ENCODE assay signal across 8 cellular contexts in the genomic region with DNA sequence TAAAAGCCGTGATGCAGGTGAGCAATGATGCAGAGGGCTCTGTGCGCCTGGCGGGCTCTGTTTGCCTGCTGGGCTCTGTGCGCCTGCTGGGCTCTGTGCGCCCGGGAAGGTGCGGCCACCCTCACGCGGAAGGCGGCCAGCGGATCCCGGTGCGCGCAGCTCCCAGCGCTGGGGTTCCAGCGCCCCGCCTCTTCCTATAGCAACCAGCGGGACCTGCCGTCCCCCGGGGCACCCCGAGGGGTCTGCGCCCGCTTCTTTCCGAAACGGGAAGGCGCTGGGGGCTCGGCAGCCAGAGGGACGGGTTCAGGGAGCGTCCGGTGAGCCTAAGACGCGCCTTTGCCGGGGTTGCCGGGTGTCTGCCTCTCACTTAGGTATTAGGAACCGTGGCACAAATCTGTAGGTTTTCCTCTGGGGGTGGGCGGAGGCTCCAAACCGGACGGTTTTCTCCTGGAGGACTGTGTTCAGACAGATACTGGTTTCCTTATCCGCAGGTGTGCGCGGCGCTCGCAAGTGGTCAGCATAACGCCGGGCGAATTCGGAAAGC. TPM values are rescaled to one million over a fixed set of nuclear protein-coding genes. Genes with fewer than 3 reads are reported as not detected.
DNase-seq lines count a peak whose midpoint lies in the region; ATAC-seq and TF ChIP-seq lines count a peak whose summit lies in the region.

No MANE protein-coding gene starts in this region.

- POLR2A ChIA-PET in naive thymus-derived CD4-positive, alpha-beta T cell (lab: Charles Lee): interaction anchor here (0.6 to 2.1 kb wide), 3 partner anchors 7 to 135 kb away, joined by 3 to 7 read pairs (median 5); no protein-coding TSS in a partner anchor

- H3K9me3 ChIP-seq in SJSA1 (replicated peaks): no peaks in the 10 kb centered on the region
- no peaks in the 10 kb centered on the region for H3K9me3 ChIP-seq in naive thymus-derived CD4-positive, alpha-beta T cell (ENCODE audit: control insufficient read depth in 2 of 3, low read length in 3 of 3)

- no peak overlapping the region for H3K27ac Mint-ChIP-seq in naive thymus-derived CD4-positive, alpha-beta T cell

- peaks cover 24% of the 10 kb centered on the region for H3K36me3 ChIP-seq in SJSA1
- peaks cover 0 to 25% (median 0%) of the 10 kb centered on the region in 3 experiments for H3K36me3 ChIP-seq in naive thymus-derived CD4-positive, alpha-beta T cell (ENCODE audit: control insufficient read depth in 2 of 3, insufficient read depth in 3 of 3, low read length in 3 of 3)

- no peaks in the 10 kb centered on the region for H3K9me3 Mint-ChIP-seq in naive thymus-derived CD4-positive, alpha-beta T cell

- H3K27me3 ChIP-seq in SJSA1 (replicated peaks): no peaks in the 10 kb centered on the region
- no peaks in the 10 kb centered on the region for H3K27me3 ChIP-seq in naive thymus-derived CD4-positive, alpha-beta T cell (ENCODE audit: control insufficient read depth in 2 of 2, insufficient read depth in 2 of 2, low read length in 2 of 2)

- peaks cover 29% of the 10 kb centered on the region for H3K4me1 ChIP-seq in SJSA1 (replicated peaks)
- no peaks in the 10 kb centered on the region for H3K4me1 ChIP-seq in naive thymus-derived CD4-positive, alpha-beta T cell (ENCODE audit: control insufficient read depth in 2 of 2, insufficient read depth in 2 of 2, low read length in 2 of 2)

- CTCF ChIA-PET in naive thymus-derived CD4-positive, alpha-beta T cell (lab: Charles Lee): no interaction called here

- H3K27ac ChIP-seq in SJSA1: no peak overlapping the region
- no peak overlapping the region for H3K27ac ChIP-seq in naive thymus-derived CD4-positive, alpha-beta T cell (ENCODE audit: low read depth, low read length)

- peak overlapping the region; percentile 75 to 89 (median 84) for H3K4me3 Mint-ChIP-seq in naive thymus-derived CD4-positive, alpha-beta T cell

- no peak for TF ChIP-seq CTCF in epithelial cell of esophagus (IDR thresholded peaks at IDR 0.05; ENCODE audit: insufficient read depth, low read depth, low read length, missing control alignments)

- intact Hi-C loops in Right ventricle myocardium inferior (cut with DNase I) (no loop called here), cardiac septum (cut with DNase I) (no loop called here)
- intact Hi-C loops in naive thymus-derived CD4-positive, alpha-beta T cell (cut with micrococcal nuclease): no loop called here

- peaks cover 0 to 24% (median 9%) of the 10 kb centered on the region in 5 donors for H3K36me3 Mint-ChIP-seq in naive thymus-derived CD4-positive, alpha-beta T cell

- H3K4me1 Mint-ChIP-seq in naive thymus-derived CD4-positive, alpha-beta T cell: peaks cover 5 to 12% (median 8%) of the 10 kb centered on the region in 7 donors

- DNase-seq in Right ventricle myocardium inferior (ENCODE audit: missing footprints) (peak; percentile 53), cardiac septum (ENCODE audit: low spot score) (no peak), SJSA1 (ENCODE audit: low read depth in 1 of 2, low spot score in 2 of 2) (peak in 1 of 2 experiments; percentile 55), epithelial cell of esophagus (ENCODE audit: low read depth) (peak; percentile 65), NCI-H2029 (lab: John Stamatoyannopoulos, UW) (no peak), pons (ENCODE audit: low spot score) (no peak)
- peak in 1 of 9 donors; percentile 17 for DNase-seq in naive thymus-derived CD4-positive, alpha-beta T cell

- peaks cover 0 to 20% (median 0%) of the 10 kb centered on the region in 5 donors for H3K27me3 Mint-ChIP-seq in naive thymus-derived CD4-positive, alpha-beta T cell

- ATAC-seq in Right ventricle myocardium inferior: peak; percentile 7
- no peak for ATAC-seq in naive thymus-derived CD4-positive, alpha-beta T cell
- no peak for ATAC-seq in HG03460 (IDR thresholded peaks at IDR 0.05; ENCODE audit: unreplicated experiment)

- H3K4me3 ChIP-seq in SJSA1 (peak overlapping the region; percentile 51), epithelial cell of esophagus (ENCODE audit: low read length) (peak overlapping the region; percentile 60)
- peak overlapping the region; percentile 64 for H3K4me3 ChIP-seq in naive thymus-derived CD4-positive, alpha-beta T cell (ENCODE audit: low read length)

RNA-seq across cellular contexts. Expression of a gene that starts 31.8 kb away (rescaled TPM):
- total RNA-seq in Right ventricle myocardium inferior: 57.8 TPM
- total RNA-seq in cardiac septum: 76.5 TPM
- total RNA-seq in SJSA1 (2014; rRNA removed; shearing (Covaris generic)): 114 and 126 TPM in 2 replicates
- 100 to 1,000 TPM; 125 to 268 (median 177) TPM for total RNA-seq in naive thymus-derived CD4-positive, alpha-beta T cell
- 100 to 1,000 TPM; 326 to 377 TPM for polyA plus RNA-seq in naive thymus-derived CD4-positive, alpha-beta T cell

Comparison
In these comparisons a context has a peak if more than half of its experiments do, and no peak if none do; other contexts are left out.
1. DNase-seq: peak in Right ventricle myocardium inferior (single experiment) and epithelial cell of esophagus (single experiment); none in cardiac septum (single experiment), NCI-H2029 (single experiment) and pons (single experiment).
2. Peak in every context shown above with its lines, with median percentiles within 50 percentile points of each other: H3K4me3 ChIP-seq.